ENCODE assay signal across 1 cellular context in the genomic region with DNA sequence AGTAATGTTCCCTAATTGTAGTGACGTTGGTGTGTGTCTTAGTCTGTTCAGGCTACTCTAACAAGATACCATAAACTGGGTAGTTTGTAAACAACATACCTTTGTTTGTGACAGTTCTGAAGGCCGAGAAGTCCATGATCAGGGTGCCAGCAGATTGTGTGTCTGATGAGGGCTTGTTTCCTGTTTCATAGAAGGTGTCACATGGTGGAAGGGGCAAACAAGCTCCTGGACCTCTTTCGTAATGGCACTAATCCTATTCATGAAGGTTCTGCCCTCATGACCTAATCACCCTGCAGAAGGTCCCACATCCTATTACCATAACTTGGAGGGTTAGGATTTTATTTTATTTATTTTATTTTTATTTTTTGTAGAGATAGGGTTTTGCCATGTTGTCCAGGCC.
TF ChIP-seq lines count a peak whose summit lies in the region.

No MANE protein-coding gene starts in this region.

TF ChIP-seq in HepG2, 621 proteins besides CTCF, POLR2A, EP300 and RAD21 (continued from another document and continues in another):
- TF ChIP-seq ZNF503 (CRISPR knock-in tag; IDR thresholded peaks at IDR 0.05) = no peak
- TF ChIP-seq PAF1 (CRISPR knock-in tag; IDR thresholded peaks at IDR 0.05) = no peak
- no peak for TF ChIP-seq ZNF7 (CRISPR knock-in tag; IDR thresholded peaks at IDR 0.05)
- TF ChIP-seq, protein P1, sequence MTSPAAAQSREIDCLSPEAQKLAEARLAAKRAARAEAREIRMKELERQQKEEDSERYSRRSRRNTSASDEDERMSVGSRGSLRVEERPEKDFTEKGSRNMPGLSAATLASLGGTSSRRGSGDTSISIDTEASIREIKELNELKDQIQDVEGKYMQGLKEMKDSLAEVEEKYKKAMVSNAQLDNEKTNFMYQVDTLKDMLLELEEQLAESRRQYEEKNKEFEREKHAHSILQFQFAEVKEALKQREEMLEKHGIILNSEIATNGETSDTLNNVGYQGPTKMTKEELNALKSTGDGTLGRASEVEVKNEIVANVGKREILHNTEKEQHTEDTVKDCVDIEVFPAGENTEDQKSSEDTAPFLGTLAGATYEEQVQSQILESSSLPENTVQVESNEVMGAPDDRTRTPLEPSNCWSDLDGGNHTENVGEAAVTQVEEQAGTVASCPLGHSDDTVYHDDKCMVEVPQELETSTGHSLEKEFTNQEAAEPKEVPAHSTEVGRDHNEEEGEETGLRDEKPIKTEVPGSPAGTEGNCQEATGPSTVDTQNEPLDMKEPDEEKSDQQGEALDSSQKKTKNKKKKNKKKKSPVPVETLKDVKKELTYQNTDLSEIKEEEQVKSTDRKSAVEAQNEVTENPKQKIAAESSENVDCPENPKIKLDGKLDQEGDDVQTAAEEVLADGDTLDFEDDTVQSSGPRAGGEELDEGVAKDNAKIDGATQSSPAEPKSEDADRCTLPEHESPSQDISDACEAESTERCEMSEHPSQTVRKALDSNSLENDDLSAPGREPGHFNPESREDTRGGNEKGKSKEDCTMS (CRISPR knock-in tag; conservative IDR thresholded peaks at IDR 0.05) = no peak
- TF ChIP-seq BCL6 (CRISPR knock-in tag; IDR thresholded peaks at IDR 0.05) = peak; percentile 53; the same call in 1 of the 2 replicates
- 0 out of 2 replicates have a peak, but pooled peaks have one; percentile 26 for TF ChIP-seq ZNF580 (CRISPR knock-in tag; IDR thresholded peaks at IDR 0.05; ENCODE audit: borderline replicate concordance, low read depth)
- TF ChIP-seq JUN (CRISPR knock-in tag; IDR thresholded peaks at IDR 0.05) = no peak
- TF ChIP-seq YY1 (IDR thresholded peaks at IDR 0.05; ENCODE audit: insufficient read depth, insufficient replicate concordance, low read depth, low read length) = no peak
- no peak for TF ChIP-seq ZFP41 (CRISPR knock-in tag; IDR thresholded peaks at IDR 0.05; ENCODE audit: borderline replicate concordance)
- no peak for TF ChIP-seq ZNF501 (CRISPR knock-in tag; IDR thresholded peaks at IDR 0.05)
- TF ChIP-seq ZNF547 (CRISPR knock-in tag; IDR thresholded peaks at IDR 0.05) = no peak
- TF ChIP-seq ZZZ3 (CRISPR knock-in tag; IDR thresholded peaks at IDR 0.05; ENCODE audit: borderline replicate concordance) = no peak
- TF ChIP-seq, protein P2, sequence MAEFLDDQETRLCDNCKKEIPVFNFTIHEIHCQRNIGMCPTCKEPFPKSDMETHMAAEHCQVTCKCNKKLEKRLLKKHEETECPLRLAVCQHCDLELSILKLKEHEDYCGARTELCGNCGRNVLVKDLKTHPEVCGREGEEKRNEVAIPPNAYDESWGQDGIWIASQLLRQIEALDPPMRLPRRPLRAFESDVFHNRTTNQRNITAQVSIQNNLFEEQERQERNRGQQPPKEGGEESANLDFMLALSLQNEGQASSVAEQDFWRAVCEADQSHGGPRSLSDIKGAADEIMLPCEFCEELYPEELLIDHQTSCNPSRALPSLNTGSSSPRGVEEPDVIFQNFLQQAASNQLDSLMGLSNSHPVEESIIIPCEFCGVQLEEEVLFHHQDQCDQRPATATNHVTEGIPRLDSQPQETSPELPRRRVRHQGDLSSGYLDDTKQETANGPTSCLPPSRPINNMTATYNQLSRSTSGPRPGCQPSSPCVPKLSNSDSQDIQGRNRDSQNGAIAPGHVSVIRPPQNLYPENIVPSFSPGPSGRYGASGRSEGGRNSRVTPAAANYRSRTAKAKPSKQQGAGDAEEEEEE (CRISPR knock-in tag; IDR thresholded peaks at IDR 0.05; ENCODE audit: borderline replicate concordance) = no peak
- TF ChIP-seq ZFYVE20 (CRISPR knock-in tag; IDR thresholded peaks at IDR 0.05; ENCODE audit: borderline replicate concordance, low read depth) = no peak
- no peak for TF ChIP-seq ZNF598 (CRISPR knock-in tag; IDR thresholded peaks at IDR 0.05; ENCODE audit: borderline replicate concordance)
- no peak for TF ChIP-seq ZNF337 (CRISPR knock-in tag; IDR thresholded peaks at IDR 0.05; ENCODE audit: borderline replicate concordance, low read depth)
- TF ChIP-seq CEBPG (CRISPR knock-in tag; IDR thresholded peaks at IDR 0.05) = peak; percentile 51
- peak; percentile 50; the same call in 1 of the 2 replicates for TF ChIP-seq SAP130 (CRISPR knock-in tag; IDR thresholded peaks at IDR 0.05; ENCODE audit: low read depth)
- no peak for TF ChIP-seq SRSF4 (IDR thresholded peaks at IDR 0.05; ENCODE audit: low read depth, low read length, poor library complexity, severe bottlenecking)
- no peak for TF ChIP-seq ZNF34 (CRISPR knock-in tag; IDR thresholded peaks at IDR 0.05; ENCODE audit: borderline replicate concordance)
- TF ChIP-seq, protein P3, sequence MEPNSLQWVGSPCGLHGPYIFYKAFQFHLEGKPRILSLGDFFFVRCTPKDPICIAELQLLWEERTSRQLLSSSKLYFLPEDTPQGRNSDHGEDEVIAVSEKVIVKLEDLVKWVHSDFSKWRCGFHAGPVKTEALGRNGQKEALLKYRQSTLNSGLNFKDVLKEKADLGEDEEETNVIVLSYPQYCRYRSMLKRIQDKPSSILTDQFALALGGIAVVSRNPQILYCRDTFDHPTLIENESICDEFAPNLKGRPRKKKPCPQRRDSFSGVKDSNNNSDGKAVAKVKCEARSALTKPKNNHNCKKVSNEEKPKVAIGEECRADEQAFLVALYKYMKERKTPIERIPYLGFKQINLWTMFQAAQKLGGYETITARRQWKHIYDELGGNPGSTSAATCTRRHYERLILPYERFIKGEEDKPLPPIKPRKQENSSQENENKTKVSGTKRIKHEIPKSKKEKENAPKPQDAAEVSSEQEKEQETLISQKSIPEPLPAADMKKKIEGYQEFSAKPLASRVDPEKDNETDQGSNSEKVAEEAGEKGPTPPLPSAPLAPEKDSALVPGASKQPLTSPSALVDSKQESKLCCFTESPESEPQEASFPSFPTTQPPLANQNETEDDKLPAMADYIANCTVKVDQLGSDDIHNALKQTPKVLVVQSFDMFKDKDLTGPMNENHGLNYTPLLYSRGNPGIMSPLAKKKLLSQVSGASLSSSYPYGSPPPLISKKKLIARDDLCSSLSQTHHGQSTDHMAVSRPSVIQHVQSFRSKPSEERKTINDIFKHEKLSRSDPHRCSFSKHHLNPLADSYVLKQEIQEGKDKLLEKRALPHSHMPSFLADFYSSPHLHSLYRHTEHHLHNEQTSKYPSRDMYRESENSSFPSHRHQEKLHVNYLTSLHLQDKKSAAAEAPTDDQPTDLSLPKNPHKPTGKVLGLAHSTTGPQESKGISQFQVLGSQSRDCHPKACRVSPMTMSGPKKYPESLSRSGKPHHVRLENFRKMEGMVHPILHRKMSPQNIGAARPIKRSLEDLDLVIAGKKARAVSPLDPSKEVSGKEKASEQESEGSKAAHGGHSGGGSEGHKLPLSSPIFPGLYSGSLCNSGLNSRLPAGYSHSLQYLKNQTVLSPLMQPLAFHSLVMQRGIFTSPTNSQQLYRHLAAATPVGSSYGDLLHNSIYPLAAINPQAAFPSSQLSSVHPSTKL (CRISPR knock-in tag; IDR thresholded peaks at IDR 0.05) = peak; percentile 47; the same call in 1 of the 2 replicates
- no peak for TF ChIP-seq PBX3 (CRISPR knock-in tag; IDR thresholded peaks at IDR 0.05; ENCODE audit: borderline replicate concordance)
- no peak for TF ChIP-seq REXO4 (CRISPR knock-in tag; IDR thresholded peaks at IDR 0.05; ENCODE audit: borderline replicate concordance)
- no peak for TF ChIP-seq ZBTB21 (CRISPR knock-in tag; IDR thresholded peaks at IDR 0.05)
- TF ChIP-seq MED1 (CRISPR knock-in tag; IDR thresholded peaks at IDR 0.05) = 0 out of 2 replicates have a peak, but pooled peaks have one; percentile 17
- no peak for TF ChIP-seq ZNF768 (CRISPR knock-in tag; IDR thresholded peaks at IDR 0.05)
- no peak for TF ChIP-seq ZHX1 (CRISPR knock-in tag; IDR thresholded peaks at IDR 0.05; ENCODE audit: low read depth)
- TF ChIP-seq ZNF383 (CRISPR knock-in tag; IDR thresholded peaks at IDR 0.05; ENCODE audit: borderline replicate concordance) = no peak
- no peak for TF ChIP-seq MYPOP (CRISPR knock-in tag; IDR thresholded peaks at IDR 0.05)
- TF ChIP-seq ZFP36L2 (CRISPR knock-in tag; IDR thresholded peaks at IDR 0.05) = no peak
- no peak for TF ChIP-seq ZNF44 (CRISPR knock-in tag; IDR thresholded peaks at IDR 0.05)
- TF ChIP-seq ZNF446 (CRISPR knock-in tag; IDR thresholded peaks at IDR 0.05) = no peak
- 0 out of 2 replicates have a peak, but pooled peaks have one; percentile 15 for TF ChIP-seq NR2F6 (IDR thresholded peaks at IDR 0.05)
- peak; percentile 71; the same call in 1 of the 2 replicates for TF ChIP-seq NR2F6 (CRISPR knock-in tag; IDR thresholded peaks at IDR 0.05)
- TF ChIP-seq TFE3 (CRISPR knock-in tag; IDR thresholded peaks at IDR 0.05) = peak; percentile 80
- TF ChIP-seq, protein P4, sequence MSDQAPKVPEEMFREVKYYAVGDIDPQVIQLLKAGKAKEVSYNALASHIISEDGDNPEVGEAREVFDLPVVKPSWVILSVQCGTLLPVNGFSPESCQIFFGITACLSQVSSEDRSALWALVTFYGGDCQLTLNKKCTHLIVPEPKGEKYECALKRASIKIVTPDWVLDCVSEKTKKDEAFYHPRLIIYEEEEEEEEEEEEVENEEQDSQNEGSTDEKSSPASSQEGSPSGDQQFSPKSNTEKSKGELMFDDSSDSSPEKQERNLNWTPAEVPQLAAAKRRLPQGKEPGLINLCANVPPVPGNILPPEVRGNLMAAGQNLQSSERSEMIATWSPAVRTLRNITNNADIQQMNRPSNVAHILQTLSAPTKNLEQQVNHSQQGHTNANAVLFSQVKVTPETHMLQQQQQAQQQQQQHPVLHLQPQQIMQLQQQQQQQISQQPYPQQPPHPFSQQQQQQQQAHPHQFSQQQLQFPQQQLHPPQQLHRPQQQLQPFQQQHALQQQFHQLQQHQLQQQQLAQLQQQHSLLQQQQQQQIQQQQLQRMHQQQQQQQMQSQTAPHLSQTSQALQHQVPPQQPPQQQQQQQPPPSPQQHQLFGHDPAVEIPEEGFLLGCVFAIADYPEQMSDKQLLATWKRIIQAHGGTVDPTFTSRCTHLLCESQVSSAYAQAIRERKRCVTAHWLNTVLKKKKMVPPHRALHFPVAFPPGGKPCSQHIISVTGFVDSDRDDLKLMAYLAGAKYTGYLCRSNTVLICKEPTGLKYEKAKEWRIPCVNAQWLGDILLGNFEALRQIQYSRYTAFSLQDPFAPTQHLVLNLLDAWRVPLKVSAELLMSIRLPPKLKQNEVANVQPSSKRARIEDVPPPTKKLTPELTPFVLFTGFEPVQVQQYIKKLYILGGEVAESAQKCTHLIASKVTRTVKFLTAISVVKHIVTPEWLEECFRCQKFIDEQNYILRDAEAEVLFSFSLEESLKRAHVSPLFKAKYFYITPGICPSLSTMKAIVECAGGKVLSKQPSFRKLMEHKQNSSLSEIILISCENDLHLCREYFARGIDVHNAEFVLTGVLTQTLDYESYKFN (CRISPR knock-in tag; conservative IDR thresholded peaks at IDR 0.05) = no peak
